ENCODE assay signal across 8 cellular contexts in genomic region chrX:153885968-153886903, GRCh38. TPM values are rescaled to one million over a fixed set of nuclear protein-coding genes. Genes with fewer than 3 reads are reported as not detected.
A peak's percentile ranks its signal among the peaks of the same experiment; 100 is the strongest.
DNase-seq lines count a peak whose midpoint lies in the region; ATAC-seq and TF ChIP-seq lines count a peak whose summit lies in the region.

TSS of gene L1CAM (minus strand) at chrX:153886173. CDS start at chrX:153875836, 10,337 bp downstream.

- H3K9me3 ChIP-seq in right cardiac atrium (ENCODE audit: control insufficient read depth, low read length) (no peaks in the 10 kb centered on the region), suprapubic skin (no peaks in the 10 kb centered on the region), adrenal gland (replicated peaks in 1 of 3) (no peaks in the 10 kb centered on the region)

- TF ChIP-seq CTCF in suprapubic skin (IDR thresholded peaks at IDR 0.05) (no peak), adrenal gland (IDR thresholded peaks at IDR 0.05) (no peak)

- WGBS in right cardiac atrium, result 3% methylated on average over 65 of the region's 94 CpGs
- WGBS in suprapubic skin, result 29% methylated on average over 13 of the region's 94 CpGs
- 0 to 43% (median 14%) methylated on average over 1 to 71 of the region's 94 CpGs for WGBS in adrenal gland, 4 donors

- H3K4me3 ChIP-seq in right cardiac atrium (ENCODE audit: low read length) (peak within 1 kb of the TSS; percentile 36), suprapubic skin (peak within 1 kb of the TSS; percentile 34), adrenal gland (no peak within 1 kb of the TSS)

- TF ChIP-seq POLR2A in suprapubic skin (IDR thresholded peaks at IDR 0.05), result no peak
- TF ChIP-seq POLR2A in adrenal gland (IDR thresholded peaks at IDR 0.05), result no peak

- H3K27ac ChIP-seq in right cardiac atrium (ENCODE audit: low read length), result no peak within 1 kb of the TSS
- no peak within 1 kb of the TSS for H3K27ac ChIP-seq in suprapubic skin
- peak within 1 kb of the TSS in 1 of 5 donors; percentile 18 for H3K27ac ChIP-seq in adrenal gland

- peak; percentile 17 for DNase-seq in activated T-cell treated with anti-CD3 and anti-CD28 coated beads for 4 hours
- DNase-seq in activated T-cell treated with anti-CD3 and anti-CD28 coated beads, Interleukin-2, amount 50 U/mL, for 48 hours, result no peak
- peak; percentile 32 to 37 for DNase-seq in activated CD4-positive, alpha-beta T cell treated with anti-CD3 and anti-CD28 coated beads for 4 hours
- no peak for DNase-seq in right cardiac atrium
- DNase-seq in suprapubic skin (ENCODE audit: low spot score in 2 of 2), result no peak
- DNase-seq in adrenal gland, result no peak
- no peak for DNase-seq in RKO (ENCODE audit: low spot score)
- DNase-seq in NCI-H2081 treated with DMSO at 0.1 percent for 48 hours (lab: John Stamatoyannopoulos, UW), result no peak

- no peaks in the 10 kb centered on the region for H3K36me3 ChIP-seq in suprapubic skin
- H3K36me3 ChIP-seq in adrenal gland (replicated peaks in 1 of 2), result no peaks in the 10 kb centered on the region

- intact Hi-C loops in right cardiac atrium (cut with DNase I), result no loop called here
- intact Hi-C loops in adrenal gland (cut with DNase I), result no loop called here

- H3K4me1 ChIP-seq in right cardiac atrium (ENCODE audit: control insufficient read depth, insufficient read depth, low read length) (no peaks in the 10 kb centered on the region), suprapubic skin (peaks cover 17% of the 10 kb centered on the region), adrenal gland (replicated peaks in 1 of 2) (no peaks in the 10 kb centered on the region)

- ATAC-seq in right cardiac atrium, result peak in 1 of 2 donors; percentile 11

- H3K27me3 ChIP-seq in right cardiac atrium (ENCODE audit: control insufficient read depth, insufficient read depth), result no peaks in the 10 kb centered on the region
- peaks cover 56% of the 10 kb centered on the region for H3K27me3 ChIP-seq in suprapubic skin
- peaks cover 77% of the 10 kb centered on the region for H3K27me3 ChIP-seq in adrenal gland

- no peak for TF ChIP-seq EP300 in suprapubic skin (IDR thresholded peaks at IDR 0.05)

RNA-seq across cellular contexts. Expression of gene L1CAM, which starts in this region (rescaled TPM):
- total RNA-seq in right cardiac atrium (10 to 100 TPM in 1 of 4 donors, 1 to 10 TPM in 3; 8.3 to 14.1 (median 9.3) TPM), suprapubic skin (10 to 100 TPM in 1 of 4 donors, 1 to 10 TPM in 3; 4.1 to 10.4 (median 8.5) TPM), adrenal gland (10 to 100 TPM in 3 of 8 donors, 1 to 10 TPM in 3, under 1 TPM in 2; 0.52 to 50.1 (median 4.1) TPM)
- polyA plus RNA-seq in right cardiac atrium (7.3 TPM), adrenal gland (10 to 100 TPM in 2 of 3 donors, 1 to 10 TPM in 1; 8.9 to 34.1 (median 14.5) TPM)

Comparison
In these comparisons a context has a peak if more than half of its experiments do, and no peak if none do; other contexts are left out.
1. DNase-seq: peak in activated T-cell treated with anti-CD3 and anti-CD28 coated beads for 4 hours (single experiment) and activated CD4-positive, alpha-beta T cell treated with anti-CD3 and anti-CD28 coated beads for 4 hours (2 of 2); none in activated T-cell treated with anti-CD3 and anti-CD28 coated beads, Interleukin-2, amount 50 U/mL, for 48 hours (0 of 2), right cardiac atrium (0 of 3), suprapubic skin (0 of 2), adrenal gland (0 of 7), RKO (single experiment) and NCI-H2081 treated with DMSO at 0.1 percent for 48 hours (single experiment).
2. H3K4me3 ChIP-seq: peak in right cardiac atrium (single experiment) and suprapubic skin (single experiment); none in adrenal gland (0 of 4).